In the genomic region with DNA sequence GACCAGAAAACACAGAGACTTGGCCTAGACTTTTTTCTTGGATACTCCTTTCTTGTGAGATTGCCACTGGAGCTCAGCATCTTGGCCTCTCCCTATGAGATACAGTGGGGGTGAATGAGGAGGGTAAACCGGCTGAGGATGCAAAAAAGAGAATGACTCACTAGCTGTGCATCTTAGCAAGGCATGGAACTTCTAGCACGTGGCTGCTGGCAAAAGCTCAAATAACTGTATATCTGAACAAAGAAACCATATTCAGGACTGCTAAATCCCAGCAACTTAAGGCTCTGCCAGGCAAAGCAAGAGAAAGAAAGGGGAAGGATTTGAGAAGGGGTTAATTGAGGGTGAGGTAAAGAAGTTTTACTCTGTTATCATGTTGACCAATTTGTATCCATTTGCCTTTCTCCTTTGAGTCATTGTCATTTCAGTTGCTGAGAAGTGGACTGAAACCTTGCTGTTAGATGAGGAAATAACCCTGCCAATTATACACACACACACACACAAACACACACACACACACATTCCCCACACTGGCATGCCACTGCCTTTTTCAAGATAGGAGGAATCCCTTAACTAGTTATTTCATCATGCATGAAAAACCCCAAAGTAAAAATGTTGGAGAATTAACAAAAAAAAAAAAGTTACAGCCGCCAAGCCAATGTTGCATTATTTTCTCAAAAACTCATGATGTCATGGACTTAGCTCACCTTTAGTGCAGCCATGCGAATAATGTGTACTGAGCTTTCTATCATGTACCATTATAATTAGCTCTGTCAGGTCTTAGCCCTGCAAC, we compare ENCODE assay signal across 10 cellular contexts.
DNase-seq lines count a peak whose midpoint lies in the region; ATAC-seq, FAIRE-seq and TF ChIP-seq lines count a peak whose summit lies in the region.
"Had no signal": no experiment of that assay in that cellular context is flagged by ENCODE, and none has a peak within 500 bp of the region (broad histone marks: within the 10 kb centered on the region; RNA-seq: fewer than 3 reads in every experiment).

No MANE protein-coding gene starts in this region.

- H3K9me3 ChIP-seq in HepG2 (ENCODE audit: low read length) (no peaks in the 10 kb centered on the region), right lobe of liver (no peaks in the 10 kb centered on the region)

- FAIRE-seq in HepG2 (lab: Jason Lieb, UNC) (no peak), islet of Langerhans (lab: Jason Lieb, UNC) (peak; percentile 78)

- H3K4me3 ChIP-seq in HepG2 (replicated peaks in 1 of 3; ENCODE audit: insufficient read depth in 1 of 3, low read depth in 2 of 3, low read length in 3 of 3), result no peak overlapping the region
- no peak overlapping the region for H3K4me3 ChIP-seq in right lobe of liver

- no peaks in the 10 kb centered on the region for H4K20me1 ChIP-seq in HepG2 (ENCODE audit: insufficient read depth, low read length)

- no peak overlapping the region for H3K27ac ChIP-seq in HepG2 (ENCODE audit: extremely low read length, insufficient read depth, low read length)
- H3K27ac ChIP-seq in right lobe of liver, result no peak overlapping the region

- no peak overlapping the region for H3K27ac Mint-ChIP-seq in stimulated activated naive B cell treated with anti-CD40 and anti-IgM and Interleukin-4, amounts not matched to agents 10 μg/mL and 1 μg/mL and 100 μg/mL, for 72 hours
- H3K27ac Mint-ChIP-seq: CD4-positive, alpha-beta T cell had no signal

- no peaks in the 10 kb centered on the region for H3K36me3 ChIP-seq in HepG2 (replicated peaks in 1 of 2; ENCODE audit: control insufficient read depth in 1 of 2, insufficient read depth in 2 of 2, low read length in 2 of 2)
- H3K36me3 ChIP-seq in right lobe of liver, result no peaks in the 10 kb centered on the region

- CTCF ChIA-PET in HepG2 (lab: Yijun Ruan, JAX; ENCODE audit: low intra/inter-chr PET ratio, low total read pairs), result no interaction called here

- no peaks in the 10 kb centered on the region for H3K4me1 Mint-ChIP-seq in stimulated activated naive B cell treated with anti-CD40 and anti-IgM and Interleukin-4, amounts not matched to agents 10 μg/mL and 1 μg/mL and 100 μg/mL, for 72 hours

- no peaks in the 10 kb centered on the region for H3K79me2 ChIP-seq in HepG2 (ENCODE audit: insufficient read depth, low read length)

- intact Hi-C loops in HepG2 (cut with micrococcal nuclease; ENCODE audit: unreplicated experiment), result no loop called here
- intact Hi-C loops in right lobe of liver (cut with DNase I), result no loop called here

- in situ Hi-C loops in HepG2 (cut with HindIII; ENCODE audit: extremely low pct_ligation_motif_present, low pct_unique_long_range_greater_than_20kb), result no loop called here

- no TSS peak for BruUV-seq in HepG2 (replicated peaks; lab: Mats Ljungman, UMichigan)

- no peak overlapping the region for H3K4me2 ChIP-seq in HepG2 (ENCODE audit: low read depth, low read length)

- H3K4me1 ChIP-seq in HepG2 (ENCODE audit: insufficient read depth, low read length) (peaks cover 10% of the 10 kb centered on the region; the same call in 1 of the 2 replicates), right lobe of liver (no peaks in the 10 kb centered on the region)

- TF ChIP-seq RAD21 in HepG2 (CRISPR knock-in tag; IDR thresholded peaks at IDR 0.05), result no peak

- H3K4me3 Mint-ChIP-seq in stimulated activated naive B cell treated with anti-CD40 and anti-IgM and Interleukin-4, amounts not matched to agents 10 μg/mL and 1 μg/mL and 100 μg/mL, for 72 hours, result no peak overlapping the region
- H3K4me3 Mint-ChIP-seq: CD4-positive, alpha-beta T cell had no signal

- TF ChIP-seq EP300 in HepG2 (IDR thresholded peaks at IDR 0.05; ENCODE audit: low read depth in 2 of 2, low read length in 2 of 2) (no peak), HepG2 (CRISPR knock-in tag; IDR thresholded peaks at IDR 0.05; ENCODE audit: borderline replicate concordance) (no peak)

- H3K9me3 Mint-ChIP-seq in stimulated activated naive B cell treated with anti-CD40 and anti-IgM and Interleukin-4, amounts not matched to agents 10 μg/mL and 1 μg/mL and 100 μg/mL, for 72 hours, result peaks cover 0 to 4% of the 10 kb centered on the region in 2 donors
- H3K9me3 Mint-ChIP-seq: CD4-positive, alpha-beta T cell had no signal

- TF ChIP-seq CTCF in HepG2 (CRISPR knock-in tag; IDR thresholded peaks at IDR 0.05) (no peak), right lobe of liver (IDR thresholded peaks at IDR 0.05) (no peak)

- no peak for ATAC-seq in HepG2
- ATAC-seq in right lobe of liver, result no peak
- no peak for ATAC-seq in GM18498 (IDR thresholded peaks at IDR 0.05; ENCODE audit: unreplicated experiment)
- no peak for ATAC-seq in stimulated activated naive B cell treated with anti-CD40 and anti-IgM and Interleukin-4, amounts not matched to agents 10 μg/mL and 1 μg/mL and 100 μg/mL, for 72 hours (replicated peaks)

- POLR2A ChIA-PET in HepG2 (lab: Yijun Ruan, JAX), result no interaction called here

- TF ChIP-seq POLR2A in HepG2 (IDR thresholded peaks at IDR 0.05; ENCODE audit: insufficient read depth in 1 of 2, low read depth in 2 of 2, low read length in 2 of 2) (no peak), right lobe of liver (IDR thresholded peaks at IDR 0.05) (no peak)

- no peaks in the 10 kb centered on the region for H3K27me3 Mint-ChIP-seq in stimulated activated naive B cell treated with anti-CD40 and anti-IgM and Interleukin-4, amounts not matched to agents 10 μg/mL and 1 μg/mL and 100 μg/mL, for 72 hours
- H3K27me3 Mint-ChIP-seq: CD4-positive, alpha-beta T cell had no signal

- WGBS in HepG2 (ENCODE audit: low lambda C conversion rate), result 54% methylated on average over 4 of the region's 4 CpGs
- WGBS in right lobe of liver (ENCODE audit: insufficient coverage, low coverage, low lambda C conversion rate, missing lambda C conversion rate), result 68% methylated on average over 4 of the region's 4 CpGs

- H3K27me3 ChIP-seq in HepG2 (ENCODE audit: control insufficient read depth in 1 of 2, insufficient read depth in 2 of 2, low read length in 2 of 2) (no peaks in the 10 kb centered on the region), right lobe of liver (no peaks in the 10 kb centered on the region)

- H2AFZ ChIP-seq in HepG2 (ENCODE audit: low read length), result no peak overlapping the region

- no peaks in the 10 kb centered on the region for H3K36me3 Mint-ChIP-seq in stimulated activated naive B cell treated with anti-CD40 and anti-IgM and Interleukin-4, amounts not matched to agents 10 μg/mL and 1 μg/mL and 100 μg/mL, for 72 hours

- DNase-seq in HepG2 (ENCODE audit: low spot score) (no peak), right lobe of liver (no peak), amniotic stem cell (lab: John Stamatoyannopoulos, UW) (peak; percentile 68), ureter (ENCODE audit: low spot score) (no peak), T-helper 1 cell (no peak)
- DNase-seq in stimulated activated naive B cell treated with anti-CD40 and anti-IgM and Interleukin-4, amounts not matched to agents 10 μg/mL and 1 μg/mL and 100 μg/mL, for 72 hours, result no peak
- DNase-seq: CD4-positive, alpha-beta T cell; effector memory CD4-positive, alpha-beta T cell had no signal

- H3K9ac ChIP-seq in HepG2 (ENCODE audit: insufficient read depth, low read depth, low read length), result no peak overlapping the region

TF ChIP-seq in HepG2, 621 proteins besides CTCF, POLR2A, EP300 and RAD21:
- TF ChIP-seq ATF7 (IDR thresholded peaks at IDR 0.05) (0 out of 2 replicates have a peak, but pooled peaks have one; percentile 41), ATF7 (CRISPR knock-in tag; IDR thresholded peaks at IDR 0.05) (no peak), MAFK (conservative IDR thresholded peaks at IDR 0.05 in 1 of 2, IDR thresholded peaks at IDR 0.05 in 1 of 2; ENCODE audit: low read length in 2 of 2) (no peak), HNRNPL (IDR thresholded peaks at IDR 0.05; ENCODE audit: low read depth, low read length) (no peak), MZF1 (CRISPR knock-in tag; IDR thresholded peaks at IDR 0.05; ENCODE audit: borderline replicate concordance) (no peak)
- TF ChIP-seq, protein P1, sequence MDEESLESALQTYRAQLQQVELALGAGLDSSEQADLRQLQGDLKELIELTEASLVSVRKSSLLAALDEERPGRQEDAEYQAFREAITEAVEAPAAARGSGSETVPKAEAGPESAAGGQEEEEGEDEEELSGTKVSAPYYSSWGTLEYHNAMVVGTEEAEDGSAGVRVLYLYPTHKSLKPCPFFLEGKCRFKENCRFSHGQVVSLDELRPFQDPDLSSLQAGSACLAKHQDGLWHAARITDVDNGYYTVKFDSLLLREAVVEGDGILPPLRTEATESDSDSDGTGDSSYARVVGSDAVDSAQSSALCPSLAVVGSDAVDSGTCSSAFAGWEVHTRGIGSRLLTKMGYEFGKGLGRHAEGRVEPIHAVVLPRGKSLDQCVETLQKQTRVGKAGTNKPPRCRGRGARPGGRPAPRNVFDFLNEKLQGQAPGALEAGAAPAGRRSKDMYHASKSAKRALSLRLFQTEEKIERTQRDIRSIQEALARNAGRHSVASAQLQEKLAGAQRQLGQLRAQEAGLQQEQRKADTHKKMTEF (CRISPR knock-in tag; IDR thresholded peaks at IDR 0.05), result no peak
